10 cellular contexts compared by ENCODE assay signal in the genomic region with DNA sequence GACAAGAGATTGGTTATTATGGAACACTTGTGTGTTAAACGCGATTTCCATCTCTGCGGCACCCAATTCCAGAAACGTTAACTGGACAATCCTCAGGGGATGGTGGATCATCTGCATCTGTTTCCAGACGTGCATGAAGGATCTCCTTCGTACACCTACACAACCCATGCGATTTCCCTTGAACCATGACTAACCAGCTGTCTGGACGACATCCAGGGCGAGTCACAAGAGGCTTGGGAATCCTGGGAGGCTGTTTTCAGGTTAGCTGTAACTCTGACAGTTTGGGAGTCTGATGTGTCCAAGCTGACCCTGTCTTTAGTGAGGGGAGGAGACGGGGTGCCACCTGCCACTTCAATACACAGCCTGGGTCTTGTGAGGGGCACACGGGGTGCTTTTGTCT.
DNase-seq lines count a peak whose midpoint lies in the region; ATAC-seq and TF ChIP-seq lines count a peak whose summit lies in the region.
"Had no signal": no experiment of that assay in that cellular context is flagged by ENCODE, and none has a peak within 500 bp of the region (broad histone marks: within the 10 kb centered on the region; RNA-seq: fewer than 3 reads in every experiment).

No MANE protein-coding gene starts in this region.

- no peaks in the 10 kb centered on the region for H3K9me2 ChIP-seq in Karpas-422 (replicated peaks; ENCODE audit: insufficient read depth, low read length)

- in situ Hi-C loops in brain microvascular endothelial cell (cut with HindIII; ENCODE audit: low pct_ligation_motif_present, low sequenced_read_pairs), result no loop called here

- H3K4me3 ChIP-seq in BE2C (ENCODE audit: low read depth, low read length), result no peak overlapping the region
- H3K4me3 ChIP-seq in MG63, result no peak overlapping the region
- no peak overlapping the region for H3K4me3 ChIP-seq in brain microvascular endothelial cell (ENCODE audit: low read depth, low read length)
- no peak overlapping the region for H3K4me3 ChIP-seq in Karpas-422 (ENCODE audit: low read length)

- peak; percentile 69 for DNase-seq in BE2C
- peak; percentile 62 for DNase-seq in MG63
- DNase-seq in brain microvascular endothelial cell, result peak; percentile 87
- DNase-seq in left lobe of liver (ENCODE audit: low spot score), result peak; percentile 29
- DNase-seq in foreskin melanocyte, result no peak
- DNase-seq in Karpas-422, result no peak
- DNase-seq in activated CD4-positive, alpha-beta T cell treated with anti-CD3 and anti-CD28 coated beads for 4 hours, result no peak
- DNase-seq: COR-L47, naive B cell had no signal

- peaks cover 64% of the 10 kb centered on the region for H3K4me1 ChIP-seq in BE2C
- H3K4me1 ChIP-seq in Karpas-422 (ENCODE audit: low read length), result no peaks in the 10 kb centered on the region

- H4K20me1 ChIP-seq in Karpas-422 (ENCODE audit: insufficient read depth, low read depth, low read length), result no peaks in the 10 kb centered on the region

- no peaks in the 10 kb centered on the region for H3K79me2 ChIP-seq in Karpas-422 (ENCODE audit: low read length)

- H3K27me3 ChIP-seq in BE2C, result no peaks in the 10 kb centered on the region
- H3K27me3 ChIP-seq in MG63, result no peaks in the 10 kb centered on the region
- H3K27me3 ChIP-seq in brain microvascular endothelial cell (replicated peaks), result no peaks in the 10 kb centered on the region
- H3K27me3 ChIP-seq in Karpas-422 (ENCODE audit: low read length), result no peaks in the 10 kb centered on the region

- H3K36me3 ChIP-seq in BE2C (no peaks in the 10 kb centered on the region), MG63 (no peaks in the 10 kb centered on the region), brain microvascular endothelial cell (replicated peaks) (no peaks in the 10 kb centered on the region), Karpas-422 (ENCODE audit: insufficient read depth, low read length) (no peaks in the 10 kb centered on the region)

- no peak overlapping the region for H3K4me2 ChIP-seq in Karpas-422 (ENCODE audit: low read depth, low read length, poor library complexity, severe bottlenecking)

- TF ChIP-seq CTCF in BE2C (IDR thresholded peaks at IDR 0.05; ENCODE audit: low read depth, low read length) (no peak), brain microvascular endothelial cell (IDR thresholded peaks at IDR 0.05; ENCODE audit: low read depth, low read length, missing control alignments) (no peak)

- ATAC-seq in left lobe of liver (no peak), GM19035 (IDR thresholded peaks at IDR 0.05; ENCODE audit: unreplicated experiment) (no peak)

- H3K27ac ChIP-seq in brain microvascular endothelial cell (no peak overlapping the region), Karpas-422 (ENCODE audit: low read length) (no peak overlapping the region)

- H3K9me3 ChIP-seq in BE2C (no peaks in the 10 kb centered on the region), MG63 (no peaks in the 10 kb centered on the region), Karpas-422 (ENCODE audit: low read length) (no peaks in the 10 kb centered on the region)

- H3K9ac ChIP-seq in Karpas-422 (ENCODE audit: low read length), result no peak overlapping the region

- no peak overlapping the region for H2AFZ ChIP-seq in Karpas-422 (ENCODE audit: low read length)

Comparison
In these comparisons a context has a peak if more than half of its experiments do, and no peak if none do; other contexts are left out.
1. DNase-seq: peak in BE2C (single experiment), MG63 (single experiment), brain microvascular endothelial cell (single experiment) and left lobe of liver (single experiment); none in foreskin melanocyte (single experiment), Karpas-422 (single experiment) and activated CD4-positive, alpha-beta T cell treated with anti-CD3 and anti-CD28 coated beads for 4 hours (0 of 2).